Comparison of ENCODE assay signal across 6 cellular contexts in the genomic region with DNA sequence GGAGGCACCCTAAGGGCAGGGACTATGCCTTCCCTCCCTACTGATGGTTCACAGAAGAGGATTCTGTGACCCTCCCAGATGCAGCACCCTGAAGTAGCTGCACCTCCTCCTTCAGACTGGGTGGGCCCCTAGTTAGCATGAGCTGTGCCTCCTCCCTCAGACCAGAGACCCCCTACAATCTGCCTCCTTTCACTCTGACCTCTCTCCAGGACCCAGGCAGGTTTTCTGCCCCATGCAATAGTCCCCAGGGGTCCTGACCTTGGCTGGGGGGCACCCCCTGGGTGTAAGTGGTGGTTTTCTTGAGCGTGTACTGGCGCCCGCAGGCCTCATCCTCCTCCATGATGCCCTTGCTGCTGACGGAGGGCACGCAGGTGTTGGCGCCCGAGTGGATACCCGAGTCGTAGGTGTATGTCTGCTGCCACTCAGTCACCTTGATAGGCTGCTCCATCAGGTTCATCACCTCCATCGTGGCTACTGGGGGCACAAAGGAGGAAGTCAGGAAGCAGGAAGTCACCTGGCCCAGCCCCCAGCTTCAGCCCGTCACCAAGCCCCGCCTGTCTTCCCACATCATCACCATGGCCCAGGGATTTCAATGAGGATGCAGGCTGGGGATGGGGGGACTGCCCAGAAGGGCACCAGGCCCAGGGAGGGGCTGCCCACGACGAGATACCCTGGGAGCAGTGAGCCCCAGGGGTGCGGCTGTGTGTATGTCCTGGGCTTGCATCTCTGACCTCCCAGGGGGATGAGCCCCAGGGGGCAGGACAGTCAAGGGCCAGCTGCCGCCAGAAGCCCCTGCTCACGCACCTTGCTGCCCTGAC. TPM values are rescaled to one million over a fixed set of nuclear protein-coding genes. Genes with fewer than 3 reads are reported as not detected.
DNase-seq lines count a peak whose midpoint lies in the region; ATAC-seq lines count a peak whose summit lies in the region.
"Had no signal": no experiment of that assay in that cellular context is flagged by ENCODE, and none has a peak within 500 bp of the region (broad histone marks: within the 10 kb centered on the region; RNA-seq: fewer than 3 reads in every experiment).

No MANE protein-coding gene starts in this region.

- intact Hi-C loops in left colon (cut with DNase I, micrococcal nuclease) = no loop called here

- peak; percentile 35 for DNase-seq in HT-29 (ENCODE audit: low spot score)
- peak; percentile 35 to 57 for DNase-seq in left colon
- no peak for DNase-seq in T-helper 1 cell
- DNase-seq in HUDEP-2 (lab: John Stamatoyannopoulos, UW; ENCODE audit: unreplicated experiment in 76 of 76) = no peak
- DNase-seq: NCI-H1092 treated with DMSO at 0.1 percent for 48 hours, SHP77 treated with DMSO at 0.1 percent for 48 hours had no signal

- no peak for ATAC-seq in left colon

RNA-seq across cellular contexts. Expression of a gene that starts 14.9 kb away (rescaled TPM):
- total RNA-seq in HT-29 (2014; rRNA removed; shearing (Covaris generic)) = 477 and 498 TPM in 2 replicates
- 100 to 1,000 TPM; 343 to 345 TPM for total RNA-seq in left colon

RNA-seq across cellular contexts. Expression of a gene that starts 37.2 kb away (rescaled TPM):
- total RNA-seq in HT-29 (2014; rRNA removed; shearing (Covaris generic)) = not detected in 2 replicates
- under 1 TPM; 0.42 to 0.73 TPM for total RNA-seq in left colon

RNA-seq across cellular contexts. Expression of a gene that starts 40.2 kb away (rescaled TPM):
- total RNA-seq in HT-29 (2014; rRNA removed; shearing (Covaris generic)) = 45.2 and 54.7 TPM in 2 replicates
- 10 to 100 TPM; 10.7 to 15.3 TPM for total RNA-seq in left colon

RNA-seq across cellular contexts. Expression of a gene that starts 41.2 kb away (rescaled TPM):
- 52.4 and 68.0 TPM in 2 replicates for total RNA-seq in HT-29 (2014; rRNA removed; shearing (Covaris generic))
- 10 to 100 TPM in 1 of 2 donors, 1 to 10 TPM in 1; 4.2 to 10.8 TPM for total RNA-seq in left colon

RNA-seq across cellular contexts. Expression of a gene that starts 59.5 kb away (rescaled TPM):
- total RNA-seq in HT-29 (2014; rRNA removed; shearing (Covaris generic)) = not detected in 2 replicates
- total RNA-seq in left colon = not detected

Comparison
In these comparisons a context has a peak if more than half of its experiments do, and no peak if none do; other contexts are left out.
1. DNase-seq: peak in HT-29 (single experiment) and left colon (2 of 2); none in T-helper 1 cell (0 of 5) and HUDEP-2 (0 of 76).